Comparison of ENCODE assay signal across 8 cellular contexts in genomic region chr2:75710577-75711253, GRCh38. TPM values are rescaled to one million over a fixed set of nuclear protein-coding genes. Genes with fewer than 3 reads are reported as not detected.
DNase-seq lines count a peak whose midpoint lies in the region; TF ChIP-seq lines count a peak whose summit lies in the region.

GCFC2 (minus strand) TSS chr2:75710915; CDS start chr2:75710855, 60 bp downstream.

- TF ChIP-seq RAD21 in neural cell (conservative IDR thresholded peaks at IDR 0.05), result no peak

- TF ChIP-seq CTCF in LNCaP clone FGC (IDR thresholded peaks at IDR 0.05; ENCODE audit: control insufficient read depth, extremely low read depth, insufficient read depth) (peak; percentile 35), neural cell (IDR thresholded peaks at IDR 0.05; ENCODE audit: poor library complexity, severe bottlenecking) (no peak)

- no peaks in the 10 kb centered on the region for H3F3A ChIP-seq in neural cell (ENCODE audit: insufficient read depth, low read length, poor library complexity, severe bottlenecking)

- peak within 1 kb of the TSS; percentile 26 for H3K9ac ChIP-seq in neural cell (ENCODE audit: low read length)
- H3K9ac ChIP-seq in stomach smooth muscle (ENCODE audit: low read length in 2 of 2), result peak within 1 kb of the TSS; percentile 81 to 86

- H2AFZ ChIP-seq in neural cell (ENCODE audit: low read depth, low read length), result peak within 1 kb of the TSS; percentile 43

- no peak within 1 kb of the TSS for H3K27ac ChIP-seq in neural cell (ENCODE audit: low read length)
- H3K27ac ChIP-seq in stomach smooth muscle (ENCODE audit: low read length), result peak within 1 kb of the TSS; percentile 63

- DNase-seq in ELR (ENCODE audit: low read depth), result peak; percentile 90
- peak; percentile 42 for DNase-seq in H4 (ENCODE audit: low spot score)
- DNase-seq in LNCaP clone FGC (ENCODE audit: low read depth), result peak; percentile 85
- peak; percentile 78 for DNase-seq in activated effector memory CD4-positive, alpha-beta T cell treated with Interleukin-2 at 50 U/mL for 16 hours
- peak; percentile 75 for DNase-seq in fibroblast of the conjunctiva (ENCODE audit: low read depth)

- H3K4me3 ChIP-seq in LNCaP clone FGC (ENCODE audit: low read depth, low read length) (peak within 1 kb of the TSS; percentile 60), neural cell (ENCODE audit: low read length) (peak within 1 kb of the TSS; percentile 64), stomach smooth muscle (ENCODE audit: low read length in 2 of 2) (peak within 1 kb of the TSS; percentile 78 to 79)

- TF ChIP-seq POLR2A in Raji (IDR thresholded peaks at IDR 0.05; ENCODE audit: insufficient read depth, low read depth, low read length), result peak; percentile 58

- no peaks in the 10 kb centered on the region for H3K4me1 ChIP-seq in stomach smooth muscle (ENCODE audit: control insufficient read depth, insufficient read depth, low read length)

- H3K4me2 ChIP-seq in neural cell (ENCODE audit: low read length), result no peak within 1 kb of the TSS

- no peaks in the 10 kb centered on the region for H3K9me2 ChIP-seq in neural cell (ENCODE audit: insufficient read depth, low read length)

- H3K79me2 ChIP-seq in neural cell (replicated peaks; ENCODE audit: insufficient read depth, low read length), result no peaks in the 10 kb centered on the region

- H3K27me3 ChIP-seq in neural cell (ENCODE audit: insufficient read depth, low read depth, low read length), result no peaks in the 10 kb centered on the region
- no peaks in the 10 kb centered on the region for H3K27me3 ChIP-seq in stomach smooth muscle (ENCODE audit: control insufficient read depth in 1 of 2, insufficient read depth in 2 of 2, low read length in 2 of 2)

- no peaks in the 10 kb centered on the region for H4K20me1 ChIP-seq in neural cell (ENCODE audit: insufficient read depth)

- H3K36me3 ChIP-seq in neural cell (ENCODE audit: insufficient read depth, low read length) (no peaks in the 10 kb centered on the region), stomach smooth muscle (ENCODE audit: control insufficient read depth in 2 of 2, insufficient read depth in 2 of 2, low read length in 2 of 2) (peaks cover 0 to 4% of the 10 kb centered on the region in 2 donors)

- H3K9me3 ChIP-seq in neural cell (ENCODE audit: low read length) (no peaks in the 10 kb centered on the region), stomach smooth muscle (ENCODE audit: control insufficient read depth in 2 of 2, low read length in 2 of 2) (no peaks in the 10 kb centered on the region)

- TF ChIP-seq EP300 in neural cell (conservative IDR thresholded peaks at IDR 0.05; ENCODE audit: poor library complexity, severe bottlenecking), result no peak

TF ChIP-seq in neural cell, 6 proteins besides CTCF, POLR2A, EP300 and RAD21:
- TF ChIP-seq POLR2AphosphoS5 (IDR thresholded peaks at IDR 0.05) (no peak), EZH2 (IDR thresholded peaks at IDR 0.05; ENCODE audit: borderline replicate concordance, insufficient read depth, low read length, poor library complexity, severe bottlenecking) (no peak), REST (IDR thresholded peaks at IDR 0.05; ENCODE audit: borderline replicate concordance) (no peak), TAF1 (IDR thresholded peaks at IDR 0.05; ENCODE audit: low read depth) (no peak), SMC3 (conservative IDR thresholded peaks at IDR 0.05; ENCODE audit: poor library complexity) (no peak), MXI1 (conservative IDR thresholded peaks at IDR 0.05; ENCODE audit: poor library complexity, severe bottlenecking) (no peak)
TF ChIP-seq in neural cell: peak in this region for 0.

RNA-seq across cellular contexts. Expression of gene GCFC2, which starts in this region (rescaled TPM):
- total RNA-seq in H4 (2014; rRNA removed; shearing (Covaris generic)), result 3.4 and 7.9 TPM in 2 replicates
- polyA plus RNA-seq in neural cell, result 2.5 and 5.1 TPM in 2 replicates
- 3.9 and 5.2 TPM in 2 replicates for polyA minus RNA-seq in neural cell
